In the genomic region with DNA sequence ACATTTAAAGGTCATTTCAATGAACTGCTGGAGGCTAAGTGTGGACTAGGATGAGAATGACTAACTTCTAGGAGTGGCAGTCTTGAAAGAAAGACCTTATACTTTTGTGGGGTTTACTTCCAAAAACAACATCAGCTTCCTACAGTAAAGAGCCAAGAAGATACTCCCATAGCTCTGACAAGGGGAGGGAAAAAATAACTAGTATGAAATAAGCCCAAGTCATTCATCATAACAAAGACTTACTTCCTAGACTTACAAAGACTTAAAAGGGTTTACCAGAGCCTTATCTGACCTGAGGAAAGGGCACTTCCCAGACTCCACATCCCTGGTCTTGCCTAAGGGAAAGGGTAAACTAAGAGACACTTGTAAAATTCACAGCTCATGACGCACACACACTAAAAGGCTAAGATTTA, we compare ENCODE assay signal across 14 cellular contexts. TPM values are rescaled to one million over a fixed set of nuclear protein-coding genes. Genes with fewer than 3 reads are reported as not detected.
DNase-seq lines count a peak whose midpoint lies in the region; ATAC-seq and TF ChIP-seq lines count a peak whose summit lies in the region.
"Had no signal": no experiment of that assay in that cellular context is flagged by ENCODE, and none has a peak within 500 bp of the region (broad histone marks: within the 10 kb centered on the region; RNA-seq: fewer than 3 reads in every experiment).

No MANE protein-coding gene starts in this region.

- H3K27me3 ChIP-seq in HUES6 (ENCODE audit: control insufficient read depth, insufficient read depth, low read length) (no peaks in the 10 kb centered on the region), upper lobe of right lung (no peaks in the 10 kb centered on the region)

- peaks cover 17% of the 10 kb centered on the region for H3K4me1 ChIP-seq in HUES6 (ENCODE audit: control insufficient read depth, insufficient read depth, low read length)
- peaks cover 15% of the 10 kb centered on the region for H3K4me1 ChIP-seq in upper lobe of right lung

- H3K36me3 ChIP-seq in HUES6 (ENCODE audit: control insufficient read depth, insufficient read depth, low read length): peaks cover 8% of the 10 kb centered on the region
- H3K36me3 ChIP-seq in upper lobe of right lung: no peaks in the 10 kb centered on the region
- H3K36me3 ChIP-seq: HAP-1 had no signal

- peak; percentile 26 for ATAC-seq in upper lobe of right lung
- ATAC-seq: activated T-helper 17 cell treated with anti-CD3 and anti-CD28 coated beads, Interleukin-2, amount 50 U/mL, for 72 hours had no signal

- H3K9ac ChIP-seq in HUES6 (ENCODE audit: low read length): no peak overlapping the region

- intact Hi-C loops in upper lobe of right lung (cut with DNase I): no loop called here

- DNase-seq in dedifferentiated amniotic fluid mesenchymal stem cell (ENCODE audit: extremely low spot score): peak; percentile 59
- peak; percentile 75 for DNase-seq in islet precursor cell
- no peak for DNase-seq in upper lobe of right lung
- no peak for DNase-seq in NCI-H446 (lab: John Stamatoyannopoulos, UW)
- DNase-seq in effector CD8-positive, alpha-beta T cell (lab: John Stamatoyannopoulos, UW): no peak
- no peak for DNase-seq in HT-29 (ENCODE audit: low spot score)
- DNase-seq: activated B cell treated with CpG ODN at 0.5 μM for 24 hours; effector CD4-positive, alpha-beta T cell; RPMI8226; stimulated activated CD4-positive, alpha-beta T cell treated with anti-CD3 and anti-CD28 coated beads, Interleukin-15, amount 100 ng/mL, for 24 hours; stimulated activated naive CD4-positive, alpha-beta T cell treated with Interleukin-2 at 50 U/mL for 16 hours had no signal

- H3K4me3 ChIP-seq in HUES6 (ENCODE audit: low read depth, low read length) (peak overlapping the region; percentile 20; the same call in 1 of the 2 replicates), upper lobe of right lung (no peak overlapping the region)
- H3K4me3 ChIP-seq: HAP-1 had no signal

- no peak for TF ChIP-seq CTCF in upper lobe of right lung (IDR thresholded peaks at IDR 0.05)

- no peak overlapping the region for H3K27ac ChIP-seq in HUES6 (ENCODE audit: low read depth, low read length)
- no peak overlapping the region for H3K27ac ChIP-seq in upper lobe of right lung

- H3K9me3 ChIP-seq in HUES6 (ENCODE audit: control insufficient read depth, insufficient read depth, low read depth, low read length) (peaks cover 5% of the 10 kb centered on the region; the same call in 1 of the 2 replicates), upper lobe of right lung (no peaks in the 10 kb centered on the region)
- H3K9me3 ChIP-seq: HAP-1 had no signal

RNA-seq across cellular contexts. Expression of a gene that starts 31.7 kb away (rescaled TPM):
- total RNA-seq in upper lobe of right lung: 27.2 TPM
- 24.5 and 27.2 TPM in 2 replicates for total RNA-seq in HT-29 (2014; rRNA removed; shearing (Covaris generic))

Comparison
In these comparisons a context has a peak if more than half of its experiments do, and no peak if none do; other contexts are left out.
1. DNase-seq: peak in dedifferentiated amniotic fluid mesenchymal stem cell (single experiment) and islet precursor cell (single experiment); none in upper lobe of right lung (single experiment), NCI-H446 (0 of 2), effector CD8-positive, alpha-beta T cell (single experiment) and HT-29 (single experiment).